ENCODE assay signal across 11 cellular contexts in the genomic region with DNA sequence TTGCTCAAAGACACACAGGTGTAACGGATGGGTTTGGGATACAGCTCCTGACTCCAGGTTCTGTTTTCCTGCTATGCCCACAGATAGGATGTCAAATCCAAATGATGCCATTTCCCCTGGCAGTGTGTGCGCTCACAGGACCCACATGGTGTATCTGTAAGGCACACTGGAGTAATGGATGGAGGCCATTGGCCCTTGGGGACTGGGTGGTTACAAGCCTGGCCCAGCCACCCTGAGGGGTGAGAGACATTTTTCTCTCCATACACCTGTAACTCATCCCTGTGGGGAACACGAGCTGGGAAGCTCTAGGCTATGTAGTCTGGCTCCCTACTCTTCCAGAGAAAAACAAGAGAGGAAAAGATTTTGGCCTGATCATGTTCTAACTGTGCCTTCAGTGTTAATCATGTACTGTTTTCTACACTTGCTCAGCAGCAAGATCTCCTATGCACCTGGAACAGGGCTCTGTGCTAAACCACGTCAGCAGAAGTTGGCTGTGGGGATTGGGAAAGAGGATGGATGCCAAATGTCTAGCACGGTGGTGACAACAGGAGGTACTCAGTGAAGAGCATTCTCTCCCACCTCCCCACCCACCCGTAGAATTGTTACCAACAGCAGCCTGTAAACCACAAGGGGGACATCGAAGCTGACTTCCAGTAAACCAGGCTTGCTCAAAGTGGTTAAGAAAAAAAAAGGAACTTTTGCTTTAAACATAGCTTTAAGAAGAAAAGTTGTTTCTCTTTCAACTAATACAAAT.
DNase-seq lines count a peak whose midpoint lies in the region; ATAC-seq and TF ChIP-seq lines count a peak whose summit lies in the region.
"Had no signal": no experiment of that assay in that cellular context is flagged by ENCODE, and none has a peak within 500 bp of the region (broad histone marks: within the 10 kb centered on the region; RNA-seq: fewer than 3 reads in every experiment).

No MANE protein-coding gene starts in this region.

- H3K4me3 ChIP-seq in sigmoid colon (no peak overlapping the region), ovary (no peak overlapping the region)

- peak; percentile 76 to 78 for ATAC-seq in naive B cell (ENCODE audit: low read depth in 2 of 2)
- ATAC-seq: HCT116 had no signal

- peak overlapping the region in 6 of 8 donors; percentile 20 to 71 (median 47) for H3K4me3 Mint-ChIP-seq in naive B cell
- H3K4me3 Mint-ChIP-seq: T-helper 2 cell treated with Interferon-gamma antibody and Interleukin-4, amounts not matched to agents 5 μg/mL and 100 μg/mL, for 36 hours had no signal

- DNase-seq in CD1c-positive myeloid dendritic cell (ENCODE audit: extremely low spot score) (peak; percentile 66), LHCN-M2 (ENCODE audit: low read depth) (peak; percentile 23), erythroblast (lab: John Stamatoyannopoulos, UW) (peak; percentile 21 to 39), naive B cell (peak; percentile 11), sigmoid colon (no peak), NCI-H2227 (lab: John Stamatoyannopoulos, UW; ENCODE audit: unreplicated experiment) (no peak), ovary (no peak), putamen (ENCODE audit: low spot score) (no peak)
- DNase-seq: caudate nucleus had no signal

- H3K27me3 Mint-ChIP-seq in naive B cell, result no peaks in the 10 kb centered on the region

- H3K27me3 ChIP-seq in sigmoid colon, result no peaks in the 10 kb centered on the region
- H3K27me3 ChIP-seq in ovary, result no peaks in the 10 kb centered on the region

- H3K4me1 ChIP-seq in sigmoid colon, result peaks cover 0 to 5% (median 2%) of the 10 kb centered on the region in 4 donors
- no peaks in the 10 kb centered on the region for H3K4me1 ChIP-seq in ovary (ENCODE audit: insufficient read depth)

- H3K36me3 Mint-ChIP-seq in naive B cell, result no peaks in the 10 kb centered on the region

- TF ChIP-seq CTCF in sigmoid colon (IDR thresholded peaks at IDR 0.05) (no peak), ovary (IDR thresholded peaks at IDR 0.05) (no peak)

- peak overlapping the region; percentile 39 to 75 (median 54) for H3K27ac Mint-ChIP-seq in naive B cell
- H3K27ac Mint-ChIP-seq: T-helper 2 cell treated with Interferon-gamma antibody and Interleukin-4, amounts not matched to agents 5 μg/mL and 100 μg/mL, for 36 hours had no signal

- H3K36me3 ChIP-seq in sigmoid colon (no peaks in the 10 kb centered on the region), ovary (no peaks in the 10 kb centered on the region)

- TF ChIP-seq EP300 in sigmoid colon (IDR thresholded peaks at IDR 0.05) (no peak), ovary (IDR thresholded peaks at IDR 0.05) (no peak)

- H3K27ac ChIP-seq in sigmoid colon (peak overlapping the region in 1 of 4 donors; percentile 31), ovary (no peak overlapping the region)

- H3K4me1 Mint-ChIP-seq in naive B cell, result peaks cover 22 to 31% (median 23%) of the 10 kb centered on the region in 3 donors

- no peak for TF ChIP-seq POLR2A in erythroblast (IDR thresholded peaks at IDR 0.05; ENCODE audit: low read length)
- no peak for TF ChIP-seq POLR2A in sigmoid colon (IDR thresholded peaks at IDR 0.05)
- TF ChIP-seq POLR2A in ovary (IDR thresholded peaks at IDR 0.05), result no peak

- WGBS in sigmoid colon, 2 donors, result 60 to 82% methylated on average over 7 of the region's 7 CpGs
- 54 to 68% (median 65%) methylated on average over 7 of the region's 7 CpGs for WGBS in ovary, 3 donors

- intact Hi-C loops in sigmoid colon (cut with DNase I), result no loop called here
- intact Hi-C loops in ovary (cut with DNase I), result no loop called here

- H3K9me3 Mint-ChIP-seq in naive B cell, result peaks cover 0 to 1% (median 0%) of the 10 kb centered on the region in 7 donors
- H3K9me3 Mint-ChIP-seq: T-helper 2 cell treated with Interferon-gamma antibody and Interleukin-4, amounts not matched to agents 5 μg/mL and 100 μg/mL, for 36 hours had no signal

- H3K9me3 ChIP-seq in sigmoid colon, result no peaks in the 10 kb centered on the region
- no peaks in the 10 kb centered on the region for H3K9me3 ChIP-seq in ovary

Comparison
In these comparisons a context has a peak if more than half of its experiments do, and no peak if none do; other contexts are left out.
1. DNase-seq: peak in CD1c-positive myeloid dendritic cell (single experiment), LHCN-M2 (single experiment), erythroblast (2 of 2) and naive B cell (single experiment); none in sigmoid colon (single experiment), NCI-H2227 (single experiment), ovary (0 of 5) and putamen (single experiment).